14 cellular contexts compared by ENCODE assay signal in the genomic region with DNA sequence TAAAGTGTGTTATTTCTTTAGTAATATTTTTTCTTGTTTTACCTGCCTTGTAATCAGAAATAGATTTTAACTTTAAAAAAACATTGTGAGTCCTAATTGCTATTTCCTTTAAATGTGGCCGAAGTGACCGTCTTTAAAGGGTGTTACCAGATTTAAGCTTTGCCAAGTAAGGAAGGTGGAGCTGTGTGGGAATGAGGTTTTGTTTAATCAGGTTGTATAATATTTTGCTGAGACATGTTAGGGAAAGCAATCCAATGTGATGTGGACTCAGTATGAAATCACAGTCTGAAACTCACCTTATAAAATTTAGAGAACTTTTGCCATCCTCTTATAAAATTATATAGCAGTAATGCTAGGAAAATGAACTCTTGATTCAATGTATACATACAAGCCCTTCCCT. TPM values are rescaled to one million over a fixed set of nuclear protein-coding genes. Genes with fewer than 3 reads are reported as not detected.
A peak's percentile ranks its signal among the peaks of the same experiment; 100 is the strongest.
DNase-seq lines count a peak whose midpoint lies in the region; ATAC-seq, FAIRE-seq and TF ChIP-seq lines count a peak whose summit lies in the region.
"Had no signal": no experiment of that assay in that cellular context is flagged by ENCODE, and none has a peak within 500 bp of the region (broad histone marks: within the 10 kb centered on the region; RNA-seq: fewer than 3 reads in every experiment).

No MANE protein-coding gene starts in this region.

- peaks cover 72% of the 10 kb centered on the region for H3K4me1 ChIP-seq in body of pancreas
- peaks cover 21% of the 10 kb centered on the region for H3K4me1 ChIP-seq in keratinocyte (ENCODE audit: control insufficient read depth, extremely low read depth, insufficient read depth, low read length)
- peaks cover 43 to 65% (median 45%) of the 10 kb centered on the region in 3 donors for H3K4me1 ChIP-seq in pancreas
- no peaks in the 10 kb centered on the region for H3K4me1 ChIP-seq in GM23248 (ENCODE audit: insufficient read depth)
- H3K4me1 ChIP-seq: HAP-1 had no signal

- dilution Hi-C loops in keratinocyte (cut with MboI; ENCODE audit: extremely low pct_ligation_motif_present, low sequenced_read_pairs), result no loop called here

- H4K20me1 ChIP-seq in keratinocyte (ENCODE audit: control insufficient read depth, extremely low read depth, insufficient read depth, low read length), result no peaks in the 10 kb centered on the region
- no peaks in the 10 kb centered on the region for H4K20me1 ChIP-seq in GM23248 (ENCODE audit: insufficient read depth)

- H3K9me2 ChIP-seq in GM23248 (ENCODE audit: insufficient read depth), result no peaks in the 10 kb centered on the region

- TF ChIP-seq POLR2A in body of pancreas (IDR thresholded peaks at IDR 0.05), result peak in 2 of 3 donors; percentile 31 to 44
- no peak for TF ChIP-seq POLR2A in lower leg skin (IDR thresholded peaks at IDR 0.05)

- H3K27ac ChIP-seq in body of pancreas (peak overlapping the region in 3 of 4 donors; percentile 67 to 88 (median 70)), keratinocyte (ENCODE audit: control insufficient read depth, insufficient read depth, low read length) (no peak overlapping the region), pancreas (peak overlapping the region in 2 of 4 donors; percentile 77 to 82), GM23248 (no peak overlapping the region)

- no peaks in the 10 kb centered on the region for H3K9me3 ChIP-seq in body of pancreas
- no peaks in the 10 kb centered on the region for H3K9me3 ChIP-seq in keratinocyte (ENCODE audit: control insufficient read depth, low read depth, low read length)
- no peaks in the 10 kb centered on the region for H3K9me3 ChIP-seq in pancreas
- H3K9me3 ChIP-seq in GM23248 (ENCODE audit: low read depth), result no peaks in the 10 kb centered on the region
- H3K9me3 ChIP-seq: HAP-1 had no signal

- no peak for TF ChIP-seq CTCF in body of pancreas (IDR thresholded peaks at IDR 0.05)
- TF ChIP-seq CTCF in epithelial cell of esophagus (IDR thresholded peaks at IDR 0.05; ENCODE audit: insufficient read depth, low read depth, low read length, missing control alignments), result no peak
- no peak for TF ChIP-seq CTCF in keratinocyte (optimal IDR thresholded peaks at IDR 0.05 in 1 of 3, IDR thresholded peaks at IDR 0.05 in 1 of 3, conservative IDR thresholded peaks at IDR 0.05 in 1 of 3; ENCODE audit: extremely low read depth in 1 of 3, insufficient read depth in 2 of 3, low read length in 3 of 3)
- no peak for TF ChIP-seq CTCF in pancreas (IDR thresholded peaks at IDR 0.05)
- TF ChIP-seq CTCF in lower leg skin (IDR thresholded peaks at IDR 0.05), result no peak

- H3K36me3 ChIP-seq in body of pancreas (replicated peaks in 1 of 2; ENCODE audit: insufficient read depth in 1 of 2, low read depth in 2 of 2) (no peaks in the 10 kb centered on the region), keratinocyte (ENCODE audit: control insufficient read depth in 2 of 2, extremely low read depth in 1 of 2, insufficient read depth in 2 of 2, low read length in 2 of 2) (no peaks in the 10 kb centered on the region), pancreas (no peaks in the 10 kb centered on the region), GM23248 (ENCODE audit: low read depth) (no peaks in the 10 kb centered on the region)
- H3K36me3 ChIP-seq: HAP-1 had no signal

- in situ Hi-C loops in GM23248 (cut with MboI), result no loop called here

- ATAC-seq in body of pancreas (peak; percentile 84), pancreas (peak; percentile 73 to 82 (median 76))

- H3K9ac ChIP-seq in keratinocyte (ENCODE audit: control insufficient read depth, extremely low read depth, insufficient read depth, low read length) (no peak overlapping the region), GM23248 (no peak overlapping the region)

- DNase-seq in body of pancreas (peak in 3 of 4 donors; percentile 22 to 55 (median 31)), epithelial cell of esophagus (ENCODE audit: low read depth) (peak; percentile 78), keratinocyte (ENCODE audit: low read depth, low spot score) (no peak), pancreas (peak in 2 of 6 donors; percentile 17 to 36), lower leg skin (ENCODE audit: low spot score in 2 of 2) (no peak), NCI-H345 (lab: John Stamatoyannopoulos, UW) (no peak), HTR-8/SVneo (ENCODE audit: insufficient read length, low spot score) (no peak), GM23248 (no peak)
- DNase-seq: ACHN; C1 segment of cervical spinal cord; CD4-positive, alpha-beta T cell had no signal

- H3F3A ChIP-seq in GM23248 (ENCODE audit: insufficient read depth), result no peaks in the 10 kb centered on the region

- no peaks in the 10 kb centered on the region for H3K27me3 ChIP-seq in body of pancreas
- H3K27me3 ChIP-seq in keratinocyte (ENCODE audit: control insufficient read depth, extremely low read depth, insufficient read depth, low read length), result no peaks in the 10 kb centered on the region
- H3K27me3 ChIP-seq in pancreas, result no peaks in the 10 kb centered on the region
- no peaks in the 10 kb centered on the region for H3K27me3 ChIP-seq in GM23248 (replicated peaks; ENCODE audit: insufficient read depth)

- no peaks in the 10 kb centered on the region for H3K79me2 ChIP-seq in keratinocyte (ENCODE audit: control insufficient read depth, insufficient read depth, low read length)
- no peaks in the 10 kb centered on the region for H3K79me2 ChIP-seq in GM23248 (ENCODE audit: insufficient read depth)

- WGBS in body of pancreas, 2 donors, result 34% methylated on average over 2 of the region's 2 CpGs
- WGBS in pancreas, 2 donors, result 34 to 41% methylated on average over 2 of the region's 2 CpGs
- 46 to 47% methylated on average over 2 of the region's 2 CpGs for WGBS in lower leg skin, 2 donors
- WGBS in GM23248 (ENCODE audit: low coverage in 1 of 2, low lambda C conversion rate in 2 of 2, missing lambda C conversion rate in 2 of 2), 2 experiments, result 73 to 80% methylated on average over 2 of the region's 2 CpGs

- H2AFZ ChIP-seq in keratinocyte (ENCODE audit: control insufficient read depth, low read length), result peak overlapping the region; percentile 29
- H2AFZ ChIP-seq in GM23248, result no peak overlapping the region

- no peak overlapping the region for H3K4me3 ChIP-seq in body of pancreas
- H3K4me3 ChIP-seq in epithelial cell of esophagus (ENCODE audit: low read length), result no peak overlapping the region
- no peak overlapping the region for H3K4me3 ChIP-seq in keratinocyte (ENCODE audit: control insufficient read depth in 2 of 3, extremely low read depth in 1 of 3, insufficient read depth in 2 of 3, low read depth in 1 of 3, low read length in 3 of 3)
- H3K4me3 ChIP-seq in pancreas, result peak overlapping the region in 2 of 4 donors; percentile 6 to 19
- no peak overlapping the region for H3K4me3 ChIP-seq in lower leg skin (ENCODE audit: low read depth, poor library complexity, severe bottlenecking)
- no peak overlapping the region for H3K4me3 ChIP-seq in GM23248
- H3K4me3 ChIP-seq: HAP-1 had no signal

- no peaks in the 10 kb centered on the region for H3K9me1 ChIP-seq in keratinocyte (ENCODE audit: control insufficient read depth, extremely low read depth, insufficient read depth, low read length)

- no peak for FAIRE-seq in keratinocyte (lab: Jason Lieb, UNC)
- peak; percentile 20 for FAIRE-seq in pancreas (lab: Jason Lieb, UNC)
- FAIRE-seq in HTR-8/SVneo (lab: Jason Lieb, UNC), result no peak
- FAIRE-seq: GM12891, H1 had no signal

- H3K4me2 ChIP-seq in keratinocyte (ENCODE audit: control insufficient read depth, extremely low read depth, insufficient read depth, low read depth, low read length), result peak overlapping the region; percentile 20
- no peak overlapping the region for H3K4me2 ChIP-seq in GM23248 (ENCODE audit: unreplicated experiment)

- intact Hi-C loops in body of pancreas (cut with DNase I), result no loop called here
- intact Hi-C loops in pancreas (cut with DNase I), result no loop called here
- intact Hi-C loops in lower leg skin (cut with DNase I; ENCODE audit: low total_unique reads), result no loop called here

RNA-seq across cellular contexts. Expression of a gene that starts 32.9 kb away (rescaled TPM):
- total RNA-seq in body of pancreas (100 to 1,000 TPM; 224 to 274 TPM), pancreas (100 to 1,000 TPM; 304 to 497 (median 336) TPM), lower leg skin (100 to 1,000 TPM; 244 to 301 (median 256) TPM)
- polyA plus RNA-seq in keratinocyte (86.3 to 146 TPM (median 91.4 TPM) in 3 replicates), pancreas (10 to 100 TPM; 85.6 to 99.0 TPM), GM23248 (2016; fragmentation: Nextera tagmentation; extraction: Ambion mirVana) (26.4 and 27.8 TPM in 2 replicates)
- 479 TPM for polyA plus RNA-seq in keratinocyte (2011; ENCODE audit: low read depth)
- polyA plus RNA-seq in keratinocyte (2011; cell fraction: cytosol; rRNA removed), result 72.8 and 128 TPM in 2 replicates
- polyA plus RNA-seq in keratinocyte (2011; cell fraction: nucleus; rRNA removed), result 116 and 145 TPM in 2 replicates
- 91.5 and 118 TPM in 2 replicates for polyA plus RNA-seq in keratinocyte (2012; ENCODE audit: low replicate concordance)
- polyA minus RNA-seq in keratinocyte, result 62.2 to 130 TPM (median 99.4 TPM) in 3 replicates
- polyA minus RNA-seq in keratinocyte (2011; cell fraction: cytosol; rRNA and poly(A)+ RNA removed), result 89.4 TPM
- 97.4 and 160 TPM in 2 replicates for polyA minus RNA-seq in keratinocyte (2011; cell fraction: nucleus; rRNA and poly(A)+ RNA removed)
- 52.7 and 95.4 TPM in 2 replicates for total RNA-seq in GM23248 (2014; rRNA removed; shearing (Covaris generic))

Comparison
In these comparisons a context has a peak if more than half of its experiments do, and no peak if none do; other contexts are left out.
1. DNase-seq: peak in body of pancreas (3 of 4) and epithelial cell of esophagus (single experiment); none in keratinocyte (single experiment), lower leg skin (0 of 2), NCI-H345 (single experiment), HTR-8/SVneo (single experiment) and GM23248 (single experiment).
2. H3K27ac ChIP-seq: peak in body of pancreas (3 of 4); none in keratinocyte (single experiment) and GM23248 (single experiment).
3. POLR2A ChIP-seq: peak in body of pancreas (2 of 3); none in lower leg skin (0 of 2).